29 cellular contexts compared by ENCODE assay signal in the genomic region with DNA sequence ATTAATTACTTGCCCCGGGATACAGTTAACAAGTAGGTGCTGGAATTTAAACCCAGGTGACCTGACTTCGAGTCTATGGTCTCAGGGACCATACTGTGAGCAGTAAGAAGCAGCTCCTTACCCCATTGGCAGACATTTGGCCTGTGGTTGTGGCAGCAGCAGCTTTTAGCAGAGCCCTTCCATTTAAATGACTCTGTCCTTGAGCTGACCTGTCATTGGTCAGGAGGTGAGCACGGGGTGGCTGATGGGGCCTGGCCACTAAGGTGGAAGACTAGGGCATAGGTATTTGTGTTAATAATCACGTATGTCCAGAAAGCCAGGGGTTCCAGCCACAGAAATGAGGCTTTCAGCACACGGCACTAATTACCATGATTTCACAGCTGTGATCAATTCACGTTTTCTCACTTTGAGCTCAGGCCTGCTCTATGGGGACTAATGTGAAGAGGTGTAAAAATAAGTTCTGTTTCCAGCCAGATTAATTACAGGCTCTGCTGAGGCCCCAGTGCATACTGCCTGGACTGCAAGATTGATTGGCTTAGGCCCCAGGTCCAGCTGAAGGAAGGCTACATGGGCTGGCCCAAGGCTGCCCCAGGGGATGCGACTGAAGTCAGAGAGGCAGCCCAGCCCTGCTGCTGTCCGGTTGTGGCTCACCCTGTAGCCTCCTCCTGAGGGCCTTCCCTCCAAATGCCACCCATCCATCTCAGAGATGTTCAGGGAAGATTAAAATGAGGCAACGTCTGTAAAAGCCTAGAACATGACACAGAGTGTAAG.
"Had no signal": no experiment of that assay in that cellular context is flagged by ENCODE, and none has a peak within 500 bp of the region (broad histone marks: within the 10 kb centered on the region; RNA-seq: fewer than 3 reads in every experiment).

No MANE protein-coding gene starts in this region.

- H3K4me3 Mint-ChIP-seq: activated naive CD8-positive, alpha-beta T cell; brain; effector memory CD8-positive, alpha-beta T cell; mesothelial cell of epicardium; stimulated activated effector memory CD8-positive, alpha-beta T cell treated with anti-CD3 and anti-CD28 coated beads, Interleukin-12 subunit alpha, Interleukin-12 subunit beta, amount 100 ng/mL, for 72 hours; stimulated activated naive CD8-positive, alpha-beta T cell treated with anti-CD3 and anti-CD28 coated beads, Interleukin-15, amount 100 ng/mL, for 72 hours had no signal

- H3K36me3 Mint-ChIP-seq: activated naive CD8-positive, alpha-beta T cell; brain; mesothelial cell of epicardium; naive B cell; stimulated activated effector memory CD8-positive, alpha-beta T cell treated with anti-CD3 and anti-CD28 coated beads, Interleukin-12 subunit alpha, Interleukin-12 subunit beta, amount 100 ng/mL, for 72 hours had no signal

- H3K4me1 ChIP-seq: ascending aorta, heart right ventricle, parathyroid adenoma, upper lobe of left lung, vagina had no signal

- H3K27me3 Mint-ChIP-seq: activated naive CD8-positive, alpha-beta T cell; effector memory CD8-positive, alpha-beta T cell; stimulated activated naive CD8-positive, alpha-beta T cell treated with anti-CD3 and anti-CD28 coated beads, Interleukin-15, amount 100 ng/mL, for 72 hours had no signal

- H3K9me3 ChIP-seq: ascending aorta, right lobe of liver, upper lobe of left lung had no signal

- H3K9ac ChIP-seq: parathyroid adenoma had no signal

- H3K27ac Mint-ChIP-seq: activated naive CD8-positive, alpha-beta T cell; brain; effector memory CD8-positive, alpha-beta T cell; mesothelial cell of epicardium; stimulated activated effector memory CD8-positive, alpha-beta T cell treated with anti-CD3 and anti-CD28 coated beads, Interleukin-12 subunit alpha, Interleukin-12 subunit beta, amount 100 ng/mL, for 72 hours; stimulated activated naive CD8-positive, alpha-beta T cell treated with anti-CD3 and anti-CD28 coated beads, Interleukin-15, amount 100 ng/mL, for 72 hours had no signal

- H2AFZ ChIP-seq: parathyroid adenoma had no signal

- DNase-seq: activated CD4-positive, alpha-beta T cell treated with anti-CD3 and anti-CD28 coated beads for 48 hours; activated CD4-positive, alpha-beta T cell treated with anti-CD3 and anti-CD28 coated beads, Interleukin-2, amount 50 U/mL, for 48 hours; activated CD8-positive, alpha-beta memory T cell treated with anti-CD3 and anti-CD28 coated beads for 24 hours; activated effector memory CD4-positive, alpha-beta T cell treated with Interleukin-2 at 50 U/mL for 16 hours; activated naive CD4-positive, alpha-beta T cell treated with Interleukin-2 at 50 U/mL for 16 hours; caudate nucleus; cortex of kidney; effector memory CD8-positive, alpha-beta T cell; erythroblast; foreskin fibroblast; kidney glomerular epithelial cell; mammary epithelial cell; naive B cell; occipital lobe; right lobe of liver; stimulated activated CD4-positive, alpha-beta T cell treated with anti-CD3 and anti-CD28 coated beads, Interleukin-12 subunit alpha, Interleukin-12 subunit beta, amount 100 ng/mL, for 4 hours; stimulated activated CD4-positive, alpha-beta T cell treated with anti-CD3 and anti-CD28 coated beads, Interleukin-4, amount 100 ng/mL, for 1 hour; stimulated activated naive CD8-positive, alpha-beta T cell treated with anti-CD3 and anti-CD28 coated beads, Interleukin-15, amount 100 ng/mL, for 72 hours; substantia nigra; upper lobe of left lung had no signal

- H3K9me3 Mint-ChIP-seq: effector memory CD8-positive, alpha-beta T cell; stimulated activated effector memory CD8-positive, alpha-beta T cell treated with anti-CD3 and anti-CD28 coated beads, Interleukin-12 subunit alpha, Interleukin-12 subunit beta, amount 100 ng/mL, for 72 hours; stimulated activated naive CD8-positive, alpha-beta T cell treated with anti-CD3 and anti-CD28 coated beads, Interleukin-15, amount 100 ng/mL, for 72 hours had no signal

- H3K4me1 Mint-ChIP-seq: naive B cell; stimulated activated effector memory CD8-positive, alpha-beta T cell treated with anti-CD3 and anti-CD28 coated beads, Interleukin-12 subunit alpha, Interleukin-12 subunit beta, amount 100 ng/mL, for 72 hours; stimulated activated naive CD8-positive, alpha-beta T cell treated with anti-CD3 and anti-CD28 coated beads, Interleukin-15, amount 100 ng/mL, for 72 hours had no signal

- H3K27me3 ChIP-seq: ascending aorta, heart right ventricle, right lobe of liver, upper lobe of left lung, vagina had no signal

- ATAC-seq: effector memory CD8-positive, alpha-beta T cell; right lobe of liver; stimulated activated effector memory CD8-positive, alpha-beta T cell treated with anti-CD3 and anti-CD28 coated beads, Interleukin-12 subunit alpha, Interleukin-12 subunit beta, amount 100 ng/mL, for 72 hours; stimulated activated naive CD8-positive, alpha-beta T cell treated with anti-CD3 and anti-CD28 coated beads, Interleukin-15, amount 100 ng/mL, for 72 hours had no signal

- H3K27ac ChIP-seq: ascending aorta, heart right ventricle, parathyroid adenoma, right lobe of liver, skin epidermis, upper lobe of left lung, vagina had no signal

- H3K36me3 ChIP-seq: ascending aorta, heart right ventricle, right lobe of liver, upper lobe of left lung, vagina had no signal

- H3K79me2 ChIP-seq: parathyroid adenoma had no signal

- H3K4me3 ChIP-seq: ascending aorta, heart right ventricle, right lobe of liver, skin epidermis, upper lobe of left lung, vagina had no signal
